ENCODE assay signal across 22 cellular contexts in the genomic region with DNA sequence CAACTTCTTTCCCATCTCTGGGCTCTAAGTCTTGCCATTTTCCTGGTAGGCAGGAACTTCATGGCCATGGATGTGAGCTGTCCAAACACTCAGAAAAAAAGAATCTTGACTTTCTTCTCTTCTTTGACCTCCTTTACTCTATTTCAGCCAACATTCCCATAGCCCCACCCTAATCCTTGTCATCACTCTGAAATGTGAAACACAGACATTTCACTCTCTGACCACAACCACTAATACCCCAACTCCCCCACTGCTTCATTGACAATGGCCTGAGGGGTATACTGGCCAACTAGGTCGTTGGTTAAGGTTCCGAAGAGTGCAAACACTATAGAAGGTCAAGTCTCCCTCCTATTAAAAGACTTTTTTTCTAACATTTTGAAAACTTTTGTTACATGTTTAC. TPM values are rescaled to one million over a fixed set of nuclear protein-coding genes. Genes with fewer than 3 reads are reported as not detected.
DNase-seq lines count a peak whose midpoint lies in the region; ATAC-seq and TF ChIP-seq lines count a peak whose summit lies in the region.
"Had no signal": no experiment of that assay in that cellular context is flagged by ENCODE, and none has a peak within 500 bp of the region (broad histone marks: within the 10 kb centered on the region; RNA-seq: fewer than 3 reads in every experiment).

No MANE protein-coding gene starts in this region.

- no peak overlapping the region for H4K8ac ChIP-seq in trophoblast cell (ENCODE audit: low read depth, low read length)

- peaks cover 11% of the 10 kb centered on the region for H3K27me3 Mint-ChIP-seq in Calu3 (ENCODE audit: unreplicated experiment)

- peak overlapping the region; percentile 89 for H3K27ac Mint-ChIP-seq in Calu3 (ENCODE audit: unreplicated experiment)

- peaks cover 31% of the 10 kb centered on the region for H3K4me1 Mint-ChIP-seq in Calu3 (ENCODE audit: low read depth, unreplicated experiment)

- H3K14ac ChIP-seq in trophoblast cell (ENCODE audit: low read length), result no peak overlapping the region

- peaks cover 6% of the 10 kb centered on the region for H3K9me3 ChIP-seq in trophoblast cell (ENCODE audit: insufficient read depth, low read depth, low read length)

- H3K27me3 ChIP-seq in trophoblast cell (ENCODE audit: insufficient read depth, low read length), result peaks cover 7% of the 10 kb centered on the region
- H3K27me3 ChIP-seq: BLaER1 treated with 17β-estradiol and CSF1 and Interleukin-3, amounts not matched to agents 10 nM and 100 nM had no signal

- TF ChIP-seq CTCF in Calu3 (IDR thresholded peaks at IDR 0.05; ENCODE audit: unreplicated experiment), result no peak

- no peak overlapping the region for H4K12ac ChIP-seq in trophoblast cell (ENCODE audit: low read depth, low read length)

- H3K36me3 Mint-ChIP-seq in Calu3 (ENCODE audit: insufficient read depth, unreplicated experiment), result peaks cover 8% of the 10 kb centered on the region

- WGBS in trophoblast cell (ENCODE audit: extremely low coverage, insufficient coverage, insufficient read length), result no CpG with 5 or more reads among the region's 2 CpGs

- no peak overlapping the region for H2BK12ac ChIP-seq in trophoblast cell (ENCODE audit: low read length)

- no peak overlapping the region for H2BK5ac ChIP-seq in trophoblast cell (ENCODE audit: low read depth, low read length, poor library complexity)

- no peak overlapping the region for H3K4me2 ChIP-seq in trophoblast cell (ENCODE audit: low read length)
- H3K4me2 ChIP-seq: BLaER1 treated with 17β-estradiol and CSF1 and Interleukin-3, amounts not matched to agents 10 nM and 100 nM had no signal

- H3K4ac ChIP-seq in trophoblast cell (ENCODE audit: low read depth, low read length), result no peak overlapping the region

- BruUV-seq in Calu3 (replicated peaks; lab: Mats Ljungman, UMichigan), result no TSS peak

- H3K23ac ChIP-seq in trophoblast cell (ENCODE audit: low read length), result no peak overlapping the region

- no peaks in the 10 kb centered on the region for H3K36me3 ChIP-seq in trophoblast cell (ENCODE audit: control insufficient read depth in 1 of 2, insufficient read depth in 2 of 2, low read length in 2 of 2)
- H3K36me3 ChIP-seq: BLaER1 treated with 17β-estradiol and CSF1 and Interleukin-3, amounts not matched to agents 10 nM and 100 nM had no signal

- CTCF ChIA-PET in Calu3 (lab: Charles Lee), result interaction anchor here (1.6 to 1.8 kb wide), 2 partner anchors 15 to 92 kb away, joined by 5 to 6 read pairs; a partner anchor contains a TSS

- no peaks in the 10 kb centered on the region for H3K79me2 ChIP-seq in trophoblast cell (ENCODE audit: control insufficient read depth, insufficient read depth, low read length, poor library complexity)

- no peak overlapping the region for H3K18ac ChIP-seq in trophoblast cell (ENCODE audit: low read length)

- no peaks in the 10 kb centered on the region for H3K4me1 ChIP-seq in trophoblast cell (ENCODE audit: control insufficient read depth in 1 of 2, insufficient read depth in 2 of 2, low read length in 2 of 2)
- H3K4me1 ChIP-seq: BLaER1 treated with 17β-estradiol and CSF1 and Interleukin-3, amounts not matched to agents 10 nM and 100 nM had no signal

- H2AFZ ChIP-seq in trophoblast cell (ENCODE audit: insufficient read depth, low read length, poor library complexity), result no peak overlapping the region

- no peak overlapping the region for H2AK5ac ChIP-seq in trophoblast cell (ENCODE audit: low read length)

- H3K79me1 ChIP-seq in trophoblast cell (ENCODE audit: low read length), result no peaks in the 10 kb centered on the region

- intact Hi-C loops in Calu3 (cut with micrococcal nuclease; ENCODE audit: unreplicated experiment), result no loop called here

- peaks cover 9% of the 10 kb centered on the region for H3K9me3 Mint-ChIP-seq in Calu3 (ENCODE audit: low read depth, unreplicated experiment)

- H4K91ac ChIP-seq in trophoblast cell (ENCODE audit: low read depth, low read length), result no peak overlapping the region

- H3K4me3 Mint-ChIP-seq in Calu3 (ENCODE audit: low read depth, unreplicated experiment), result no peak overlapping the region

- ATAC-seq in GM18907 (IDR thresholded peaks at IDR 0.05; ENCODE audit: unreplicated experiment), result no peak
- ATAC-seq: HepG2 had no signal

- DNase-seq in Calu3, result peak; percentile 75
- DNase-seq in LoVo (ENCODE audit: low spot score), result peak; percentile 36
- peak; percentile 41 for DNase-seq in SW480 (ENCODE audit: low spot score)
- peak; percentile 75 to 88 for DNase-seq in trophoblast cell
- no peak for DNase-seq in NCI-H2029 (lab: John Stamatoyannopoulos, UW)
- no peak for DNase-seq in mesenteric fat pad (ENCODE audit: low spot score)
- no peak for DNase-seq in NCI-H1694 (lab: John Stamatoyannopoulos, UW)
- DNase-seq: DMS79 treated with DMSO at 0.1 percent for 48 hours, H7, KBM-7, NCI-H1417, NCI-H187 treated with DMSO at 0.1 percent for 48 hours, NCI-H446, NCI-H748 treated with DMSO at 0.1 percent for 48 hours, SW 1271 had no signal

- H3K27ac ChIP-seq in trophoblast cell (ENCODE audit: low read depth, low read length), result no peak overlapping the region
- H3K27ac ChIP-seq: BLaER1 treated with 17β-estradiol and CSF1 and Interleukin-3, amounts not matched to agents 10 nM and 100 nM had no signal

- no peak overlapping the region for H2BK120ac ChIP-seq in trophoblast cell (ENCODE audit: insufficient read depth, low read length, poor library complexity)

- no peak overlapping the region for H3K9ac ChIP-seq in trophoblast cell (ENCODE audit: low read length)
- H3K9ac ChIP-seq: BLaER1 treated with 17β-estradiol and CSF1 and Interleukin-3, amounts not matched to agents 10 nM and 100 nM had no signal

- H3K4me3 ChIP-seq in trophoblast cell (ENCODE audit: low read depth, low read length), result no peak overlapping the region
- H3K4me3 ChIP-seq: BLaER1 treated with 17β-estradiol and CSF1 and Interleukin-3, amounts not matched to agents 10 nM and 100 nM had no signal

RNA-seq across cellular contexts. Expression of a gene that starts 4.7 kb away (rescaled TPM):
- total RNA-seq in Calu3 (2022) (not detected in 2 replicates), mesenteric fat pad (not detected)
- not detected in 2 replicates for polyA plus RNA-seq in trophoblast cell (2013)
- total RNA-seq: G401; HepG2; OCI-LY7; SK-MEL-5; T-helper 2 cell treated with Interferon-gamma antibody and Interleukin-4, amounts not matched to agents 100 ng/mL and 5 ng/mL, for 36 hours had no signal
- polyA plus RNA-seq: HepG2 had no signal

RNA-seq across cellular contexts. Expression of a gene that starts 30.7 kb away (rescaled TPM):
- total RNA-seq in Calu3 (2022) (not detected in 2 replicates), mesenteric fat pad (not detected)
- polyA plus RNA-seq in trophoblast cell (2013), result not detected in 2 replicates
- total RNA-seq: G401; HepG2; OCI-LY7; SK-MEL-5; T-helper 2 cell treated with Interferon-gamma antibody and Interleukin-4, amounts not matched to agents 100 ng/mL and 5 ng/mL, for 36 hours had no signal
- polyA plus RNA-seq: HepG2 had no signal

Comparison
In these comparisons a context has a peak if more than half of its experiments do, and no peak if none do; other contexts are left out.
1. DNase-seq: peak in Calu3 (single experiment), LoVo (single experiment), SW480 (single experiment) and trophoblast cell (2 of 2); none in NCI-H2029 (single experiment), mesenteric fat pad (single experiment) and NCI-H1694 (single experiment).